Comparison of ENCODE assay signal across 1 cellular context in genomic region chr5:65822696-65823095, GRCh38.
TF ChIP-seq lines count a peak whose summit lies in the region.

No MANE protein-coding gene starts in this region.

TF ChIP-seq in GM23338, 12 proteins besides CTCF, POLR2A, EP300 and RAD21 (continued from another document):
- TF ChIP-seq ZNF462 (CRISPR knock-in tag; IDR thresholded peaks at IDR 0.05) (no peak), ZNF114 (CRISPR knock-in tag; IDR thresholded peaks at IDR 0.05) (no peak), POLR2AphosphoS5 (IDR thresholded peaks at IDR 0.05; ENCODE audit: low read depth) (no peak), STAT1 (IDR thresholded peaks at IDR 0.05; ENCODE audit: unreplicated experiment) (no peak), REST (IDR thresholded peaks at IDR 0.05; ENCODE audit: unreplicated experiment) (no peak), JUNB (IDR thresholded peaks at IDR 0.05; ENCODE audit: unreplicated experiment) (no peak), EZH2phosphoT487 (IDR thresholded peaks at IDR 0.05; ENCODE audit: unreplicated experiment) (no peak), NANOG (IDR thresholded peaks at IDR 0.05; ENCODE audit: borderline replicate concordance) (no peak)
